Comparison of ENCODE assay signal across 9 cellular contexts in the genomic region with DNA sequence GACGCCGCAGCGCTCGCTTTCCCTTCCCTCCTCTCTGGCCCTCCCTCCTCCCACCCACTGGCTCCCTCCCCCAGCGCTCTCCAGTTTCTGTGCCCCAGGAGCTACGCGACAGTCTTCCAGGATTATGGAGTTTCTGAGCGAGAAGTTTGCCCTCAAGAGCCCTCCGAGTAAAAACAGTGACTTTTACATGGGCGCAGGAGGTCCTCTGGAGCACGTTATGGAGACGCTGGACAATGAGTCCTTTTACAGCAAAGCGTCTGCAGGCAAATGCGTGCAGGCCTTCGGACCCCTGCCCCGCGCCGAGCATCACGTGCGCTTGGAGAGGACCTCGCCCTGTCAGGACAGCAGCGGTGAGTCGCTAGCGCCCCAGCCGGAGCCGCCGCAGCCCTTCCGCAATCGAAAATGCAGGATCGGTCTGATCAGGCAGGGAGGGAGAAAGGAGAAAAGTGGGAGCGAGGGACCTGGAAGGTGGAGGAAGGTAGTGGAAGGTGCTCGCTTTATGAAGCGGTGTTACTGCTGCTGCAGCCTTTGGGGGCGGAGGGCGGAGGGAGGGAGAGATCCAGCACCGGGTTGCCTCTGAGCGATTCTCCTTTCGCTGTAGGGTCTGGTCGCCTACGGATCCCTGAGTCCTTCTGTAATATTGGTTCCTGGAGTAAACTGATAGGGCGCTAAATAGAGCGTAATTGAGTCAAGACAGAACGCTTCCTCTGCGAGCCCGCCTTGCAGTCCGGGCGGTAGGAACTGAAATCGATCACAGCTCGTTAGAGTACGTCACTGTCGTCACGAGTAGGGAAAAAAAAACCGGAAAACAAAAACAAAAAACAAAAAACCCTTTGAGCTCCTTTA. TPM values are rescaled to one million over a fixed set of nuclear protein-coding genes. Genes with fewer than 3 reads are reported as not detected.
DNase-seq lines count a peak whose midpoint lies in the region; ATAC-seq and TF ChIP-seq lines count a peak whose summit lies in the region.
"Had no signal": no experiment of that assay in that cellular context is flagged by ENCODE, and none has a peak within 500 bp of the region (broad histone marks: within the 10 kb centered on the region; RNA-seq: fewer than 3 reads in every experiment).

Gene ALX1, plus strand, starts transcription at position 83 of the 846 bp plus-strand sequence. Its CDS starts 42 bp downstream, at position 125.

- 2 to 3% (median 2%) methylated on average over 48 to 53 of the region's 53 CpGs for WGBS in heart left ventricle, 4 donors

- TF ChIP-seq CTCF in WI38 (IDR thresholded peaks at IDR 0.05; ENCODE audit: low read depth, low read length) (no peak), heart left ventricle (IDR thresholded peaks at IDR 0.05) (no peak), retinal pigment epithelial cell (conservative IDR thresholded peaks at IDR 0.05; ENCODE audit: low read depth, low read length) (no peak)

- peak in 3 of 4 donors; percentile 26 to 44 (median 33) for ATAC-seq in heart left ventricle

- peaks cover 21 to 100% (median 95%) of the 10 kb centered on the region in 9 donors for H3K27me3 ChIP-seq in heart left ventricle

- H3K4me3 ChIP-seq in WI38 (ENCODE audit: low read depth, low read length) (peak within 1 kb of the TSS; percentile 17; the same call in 1 of the 2 replicates), heart left ventricle (peak within 1 kb of the TSS; percentile 6 to 48 (median 34)), retinal pigment epithelial cell (ENCODE audit: low read length) (peak within 1 kb of the TSS; percentile 62)

- intact Hi-C loops in heart left ventricle (cut with DNase I), result no loop called here

- H3K9me3 ChIP-seq in heart left ventricle, result peaks cover 0 to 13% (median 0%) of the 10 kb centered on the region in 12 donors

- TF ChIP-seq POLR2A in heart left ventricle (IDR thresholded peaks at IDR 0.05), result no peak

- DNase-seq in DMS 273 (lab: John Stamatoyannopoulos, UW; ENCODE audit: unreplicated experiment) (peak; percentile 23), DMS 273 treated with DMSO at 0.1 percent for 48 hours (lab: John Stamatoyannopoulos, UW) (no peak), HK-2 (ENCODE audit: unreplicated experiment) (peak; percentile 66), heart left ventricle (peak in 1 of 5 donors; percentile 58), retinal pigment epithelial cell (ENCODE audit: low read depth) (no peak), DMS79 (lab: John Stamatoyannopoulos, UW) (no peak)
- no peak for DNase-seq in stimulated activated CD8-positive, alpha-beta memory T cell treated with anti-CD3 and anti-CD28 coated beads, Interleukin-4, amount 100 ng/mL, for 48 hours

- H3K4me1 ChIP-seq in heart left ventricle, result peaks cover 0 to 22% (median 12%) of the 10 kb centered on the region in 12 donors

- no peak within 1 kb of the TSS for H3K27ac ChIP-seq in heart left ventricle
- H3K27ac ChIP-seq: 22Rv1 had no signal

- no peaks in the 10 kb centered on the region for H3K36me3 ChIP-seq in heart left ventricle

RNA-seq across cellular contexts. Expression of gene ALX1, which starts in this region (rescaled TPM):
- total RNA-seq in heart left ventricle, result not detected
- not detected for polyA plus RNA-seq in heart left ventricle

Comparison
In these comparisons a context has a peak if more than half of its experiments do, and no peak if none do; other contexts are left out.
1. DNase-seq: peak in DMS 273 (single experiment) and HK-2 (single experiment); none in DMS 273 treated with DMSO at 0.1 percent for 48 hours (single experiment), retinal pigment epithelial cell (single experiment), stimulated activated CD8-positive, alpha-beta memory T cell treated with anti-CD3 and anti-CD28 coated beads, Interleukin-4, amount 100 ng/mL, for 48 hours (single experiment) and DMS79 (single experiment).
2. Peak in ATAC-seq and H3K4me3 ChIP-seq in heart left ventricle; RNA of the gene not detected or under 1 TPM.
3. Peak in every context shown above with its lines, with median percentiles within 50 percentile points of each other: H3K4me3 ChIP-seq.